In genomic region chr1:1432951-1433803, GRCh38 we compare ENCODE assay signal across 8 cellular contexts. TPM values are rescaled to one million over a fixed set of nuclear protein-coding genes. Genes with fewer than 3 reads are reported as not detected.
DNase-seq lines count a peak whose midpoint lies in the region; ATAC-seq, FAIRE-seq and TF ChIP-seq lines count a peak whose summit lies in the region.

No MANE protein-coding gene starts in this region.

- H3K36me3 ChIP-seq in endothelial cell of umbilical vein (ENCODE audit: control insufficient read depth in 2 of 2, extremely low read depth in 1 of 2, insufficient read depth in 2 of 2, low read length in 2 of 2) (no peaks in the 10 kb centered on the region), muscle layer of duodenum (ENCODE audit: control insufficient read depth in 1 of 2, insufficient read depth in 2 of 2, low read length in 2 of 2) (no peaks in the 10 kb centered on the region)

- no TSS peak for BruUV-seq in endothelial cell of umbilical vein (replicated peaks; lab: Mats Ljungman, UMichigan)

- ATAC-seq in GM21786 (IDR thresholded peaks at IDR 0.05; ENCODE audit: unreplicated experiment) (no peak), HG02870 (IDR thresholded peaks at IDR 0.05; ENCODE audit: unreplicated experiment) (no peak)

- DNase-seq in DMS153 (lab: John Stamatoyannopoulos, UW) (peak; percentile 96), NCI-H2171 treated with DMSO at 0.1 percent for 48 hours (lab: John Stamatoyannopoulos, UW) (peak; percentile 92), endothelial cell of umbilical vein (ENCODE audit: low read depth, low spot score) (no peak)
- DNase-seq in stimulated activated CD4-positive, alpha-beta T cell treated with anti-CD3 and anti-CD28 coated beads, Interleukin-12 subunit alpha, Interleukin-12 subunit beta, amount 100 ng/mL, for 4 hours = no peak
- no peak for DNase-seq in activated CD4-positive, CD25-positive, alpha-beta regulatory T cell (lab: John Stamatoyannopoulos, UW)

- H3K9ac ChIP-seq in endothelial cell of umbilical vein (replicated peaks; ENCODE audit: extremely low read depth, insufficient read depth, low read length) = no peak overlapping the region

- no peak for TF ChIP-seq POLR2A in endothelial cell of umbilical vein (IDR thresholded peaks at IDR 0.05; ENCODE audit: low read depth, low read length)

- no peaks in the 10 kb centered on the region for H4K20me1 ChIP-seq in endothelial cell of umbilical vein (replicated peaks; ENCODE audit: control insufficient read depth, extremely low read depth, insufficient read depth, low read length)

- H3K4me3 ChIP-seq in endothelial cell of umbilical vein (replicated peaks in 1 of 3; ENCODE audit: insufficient read depth in 1 of 3, low read depth in 1 of 3, low read length in 3 of 3) (no peak overlapping the region), muscle layer of duodenum (ENCODE audit: low read depth in 1 of 2, low read length in 2 of 2) (peak overlapping the region; percentile 7 to 60)

- intact Hi-C loops in endothelial cell of umbilical vein (cut with micrococcal nuclease) = loop anchor here (1.0 kb wide), 1 partner anchor 26 kb away; the partner anchor contains the start of gene MRPL20

- no peaks in the 10 kb centered on the region for H3K79me2 ChIP-seq in endothelial cell of umbilical vein (ENCODE audit: control insufficient read depth, insufficient read depth, low read length)

- H3K9me3 ChIP-seq in endothelial cell of umbilical vein (replicated peaks; ENCODE audit: control insufficient read depth, insufficient read depth, low read length) (no peaks in the 10 kb centered on the region), muscle layer of duodenum (ENCODE audit: control insufficient read depth in 1 of 2, low read length in 2 of 2) (no peaks in the 10 kb centered on the region)

- H3K27ac ChIP-seq in endothelial cell of umbilical vein (ENCODE audit: insufficient read depth, low read depth, low read length) (no peak overlapping the region), muscle layer of duodenum (ENCODE audit: low read length) (peak overlapping the region; percentile 84)

- no peaks in the 10 kb centered on the region for H3K9me1 ChIP-seq in endothelial cell of umbilical vein (replicated peaks; ENCODE audit: control insufficient read depth, extremely low read depth, insufficient read depth, low read length)

- FAIRE-seq in endothelial cell of umbilical vein (lab: Jason Lieb, UNC) = no peak

- no peak for TF ChIP-seq CTCF in endothelial cell of umbilical vein (IDR thresholded peaks at IDR 0.05; ENCODE audit: extremely low read depth in 1 of 2, insufficient read depth in 1 of 2, low read depth in 1 of 2, low read length in 2 of 2)

- H3K27me3 ChIP-seq in endothelial cell of umbilical vein (ENCODE audit: control insufficient read depth in 2 of 2, insufficient read depth in 2 of 2, low read length in 2 of 2) = no peaks in the 10 kb centered on the region
- H3K27me3 ChIP-seq in muscle layer of duodenum (ENCODE audit: low read depth, low read length) = peaks cover 3% of the 10 kb centered on the region

- H3K4me2 ChIP-seq in endothelial cell of umbilical vein (ENCODE audit: insufficient read depth, low read length) = no peak overlapping the region

- dilution Hi-C loops in endothelial cell of umbilical vein (cut with MboI; ENCODE audit: extremely low pct_ligation_motif_present, low sequenced_read_pairs) = no loop called here

- POLR2A ChIA-PET in endothelial cell of umbilical vein (lab: Charles Lee) = no interaction called here

- CTCF ChIA-PET in endothelial cell of umbilical vein (lab: Charles Lee) = interaction anchor here (0.7 to 2.4 kb wide), 4 partner anchors 26 to 34 kb away, joined by 3 to 7 read pairs (median 4); partner anchors contain the start of genes CCNL2 and MRPL20

- peaks cover 19% of the 10 kb centered on the region for H3K4me1 ChIP-seq in endothelial cell of umbilical vein (ENCODE audit: control insufficient read depth, extremely low read depth, insufficient read depth, low read length)
- H3K4me1 ChIP-seq in muscle layer of duodenum (ENCODE audit: control insufficient read depth in 1 of 2, insufficient read depth in 2 of 2, low read length in 2 of 2) = peaks cover 10 to 85% of the 10 kb centered on the region in 2 donors

- peak overlapping the region; percentile 71 for H2AFZ ChIP-seq in endothelial cell of umbilical vein (ENCODE audit: low read depth, low read length)

TF ChIP-seq in endothelial cell of umbilical vein, 7 proteins besides CTCF, POLR2A, EP300 and RAD21:
- TF ChIP-seq FOS (IDR thresholded peaks at IDR 0.05; ENCODE audit: borderline replicate concordance, insufficient read depth, low read length) (no peak), GATA2 (IDR thresholded peaks at IDR 0.05; ENCODE audit: insufficient read depth, insufficient read length, low read depth, low read length) (no peak), JUN (IDR thresholded peaks at IDR 0.05; ENCODE audit: borderline replicate concordance, insufficient read depth, insufficient read length, low read depth) (no peak), EZH2 (IDR thresholded peaks at IDR 0.05; ENCODE audit: borderline replicate concordance, low read depth, low read length, severe bottlenecking) (no peak), MAX (IDR thresholded peaks at IDR 0.05; ENCODE audit: insufficient read depth, insufficient read length) (no peak), MYC (IDR thresholded peaks at IDR 0.05; ENCODE audit: low read depth, low read length) (no peak), POLR2AphosphoS5 (IDR thresholded peaks at IDR 0.05; ENCODE audit: insufficient read depth, low read depth, low read length) (no peak)
TF ChIP-seq in endothelial cell of umbilical vein: peak in this region for 0.

RNA-seq across cellular contexts. Expression of gene VWA1, which starts 2.3 kb away (rescaled TPM):
- total RNA-seq in endothelial cell of umbilical vein = 3.3 and 6.1 TPM in 2 replicates
- 2.0 and 3.7 TPM in 2 replicates for polyA plus RNA-seq in endothelial cell of umbilical vein
- polyA plus RNA-seq in endothelial cell of umbilical vein (2011; cell fraction: cytosol; rRNA removed) = 0.87 and 1.8 TPM in 2 replicates
- polyA plus RNA-seq in endothelial cell of umbilical vein (2011; cell fraction: nucleus; rRNA removed) = 0.76 and 1.5 TPM in 2 replicates
- polyA plus RNA-seq in endothelial cell of umbilical vein (2012) = 0.87 and 1.9 TPM in 2 replicates
- 0.62 and 2.5 TPM in 2 replicates for polyA minus RNA-seq in endothelial cell of umbilical vein
- not detected for polyA minus RNA-seq in endothelial cell of umbilical vein (2011; cell fraction: cytosol; rRNA and poly(A)+ RNA removed)
- 0.10 and 0.58 TPM in 2 replicates for polyA minus RNA-seq in endothelial cell of umbilical vein (2011; cell fraction: nucleus; rRNA and poly(A)+ RNA removed)

RNA-seq across cellular contexts. Expression of gene ANKRD65, which starts 12.1 kb away (rescaled TPM):
- 0.32 and 0.38 TPM in 2 replicates for total RNA-seq in endothelial cell of umbilical vein
- 0.15 and 0.18 TPM in 2 replicates for polyA plus RNA-seq in endothelial cell of umbilical vein
- 0.17 TPM in 2 replicates for polyA plus RNA-seq in endothelial cell of umbilical vein (2011; cell fraction: cytosol; rRNA removed)
- polyA plus RNA-seq in endothelial cell of umbilical vein (2011; cell fraction: nucleus; rRNA removed) = 0.14 and 0.22 TPM in 2 replicates
- polyA plus RNA-seq in endothelial cell of umbilical vein (2012) = 0.20 TPM in 1 of 2 replicates, not detected in the other
- not detected in 2 replicates for polyA minus RNA-seq in endothelial cell of umbilical vein
- not detected for polyA minus RNA-seq in endothelial cell of umbilical vein (2011; cell fraction: cytosol; rRNA and poly(A)+ RNA removed)
- polyA minus RNA-seq in endothelial cell of umbilical vein (2011; cell fraction: nucleus; rRNA and poly(A)+ RNA removed) = not detected in 2 replicates

RNA-seq across cellular contexts. Expression of gene ATAD3C, which starts 16.3 kb away (rescaled TPM):
- 0.16 TPM in 1 of 2 replicates, not detected in the other for total RNA-seq in endothelial cell of umbilical vein
- polyA plus RNA-seq in endothelial cell of umbilical vein = 0.01 TPM in 1 of 2 replicates, not detected in the other
- polyA plus RNA-seq in endothelial cell of umbilical vein (2011; cell fraction: cytosol; rRNA removed) = not detected in 2 replicates
- polyA plus RNA-seq in endothelial cell of umbilical vein (2011; cell fraction: nucleus; rRNA removed) = 0.04 and 0.06 TPM in 2 replicates
- polyA plus RNA-seq in endothelial cell of umbilical vein (2012) = not detected in 2 replicates
- polyA minus RNA-seq in endothelial cell of umbilical vein = not detected in 2 replicates
- not detected for polyA minus RNA-seq in endothelial cell of umbilical vein (2011; cell fraction: cytosol; rRNA and poly(A)+ RNA removed)
- polyA minus RNA-seq in endothelial cell of umbilical vein (2011; cell fraction: nucleus; rRNA and poly(A)+ RNA removed) = 0.82 TPM in 1 of 2 replicates, not detected in the other

RNA-seq across cellular contexts. Expression of gene MRPL20, which starts 26.1 kb away (rescaled TPM):
- 125 and 134 TPM in 2 replicates for total RNA-seq in endothelial cell of umbilical vein
- polyA plus RNA-seq in endothelial cell of umbilical vein = 118 and 152 TPM in 2 replicates
- polyA plus RNA-seq in endothelial cell of umbilical vein (2011; cell fraction: cytosol; rRNA removed) = 165 TPM in 2 replicates
- polyA plus RNA-seq in endothelial cell of umbilical vein (2011; cell fraction: nucleus; rRNA removed) = 87.6 and 96.1 TPM in 2 replicates
- 128 and 191 TPM in 2 replicates for polyA plus RNA-seq in endothelial cell of umbilical vein (2012)
- polyA minus RNA-seq in endothelial cell of umbilical vein = 62.0 and 73.2 TPM in 2 replicates
- 103 TPM for polyA minus RNA-seq in endothelial cell of umbilical vein (2011; cell fraction: cytosol; rRNA and poly(A)+ RNA removed)
- polyA minus RNA-seq in endothelial cell of umbilical vein (2011; cell fraction: nucleus; rRNA and poly(A)+ RNA removed) = 29.8 and 40.9 TPM in 2 replicates

RNA-seq across cellular contexts. Expression of gene CCNL2, which starts 34.0 kb away (rescaled TPM):
- total RNA-seq in endothelial cell of umbilical vein = 182 and 188 TPM in 2 replicates
- polyA plus RNA-seq in endothelial cell of umbilical vein = 174 and 209 TPM in 2 replicates
- 37.8 and 72.0 TPM in 2 replicates for polyA plus RNA-seq in endothelial cell of umbilical vein (2011; cell fraction: cytosol; rRNA removed)
- polyA plus RNA-seq in endothelial cell of umbilical vein (2011; cell fraction: nucleus; rRNA removed) = 2,097 and 2,168 TPM in 2 replicates
- 115 and 129 TPM in 2 replicates for polyA plus RNA-seq in endothelial cell of umbilical vein (2012)
- 138 and 145 TPM in 2 replicates for polyA minus RNA-seq in endothelial cell of umbilical vein
- polyA minus RNA-seq in endothelial cell of umbilical vein (2011; cell fraction: cytosol; rRNA and poly(A)+ RNA removed) = 20.9 TPM
- 264 and 276 TPM in 2 replicates for polyA minus RNA-seq in endothelial cell of umbilical vein (2011; cell fraction: nucleus; rRNA and poly(A)+ RNA removed)

Comparison
In these comparisons a context has a peak if more than half of its experiments do, and no peak if none do; other contexts are left out.
1. DNase-seq: peak in DMS153 (single experiment) and NCI-H2171 treated with DMSO at 0.1 percent for 48 hours (single experiment); none in endothelial cell of umbilical vein (single experiment), stimulated activated CD4-positive, alpha-beta T cell treated with anti-CD3 and anti-CD28 coated beads, Interleukin-12 subunit alpha, Interleukin-12 subunit beta, amount 100 ng/mL, for 4 hours (single experiment) and activated CD4-positive, CD25-positive, alpha-beta regulatory T cell (0 of 4).
2. H3K4me3 ChIP-seq: peak in muscle layer of duodenum (2 of 2); none in endothelial cell of umbilical vein (0 of 3).